9 cellular contexts compared by ENCODE assay signal in genomic region chr7:27129729-27130539, GRCh38. TPM values are rescaled to one million over a fixed set of nuclear protein-coding genes. Genes with fewer than 3 reads are reported as not detected.
DNase-seq lines count a peak whose midpoint lies in the region; ATAC-seq and TF ChIP-seq lines count a peak whose summit lies in the region.
"Had no signal": no experiment of that assay in that cellular context is flagged by ENCODE, and none has a peak within 500 bp of the region (broad histone marks: within the 10 kb centered on the region; RNA-seq: fewer than 3 reads in every experiment).

No MANE protein-coding gene starts in this region.

- peaks cover 29% of the 10 kb centered on the region for H3K27me3 Mint-ChIP-seq in activated CD8-positive, alpha-beta T cell treated with anti-CD3 and anti-CD28 coated beads for 36 hours

- peak overlapping the region; percentile 72 for H3K27ac ChIP-seq in thymus (ENCODE audit: low read depth)

- no peaks in the 10 kb centered on the region for H3K9me3 ChIP-seq in thymus (ENCODE audit: control insufficient read depth)

- intact Hi-C loops in activated CD8-positive, alpha-beta T cell treated with anti-CD3 and anti-CD28 coated beads for 36 hours (cut with micrococcal nuclease) = no loop called here

- H3K4me3 Mint-ChIP-seq in activated CD8-positive, alpha-beta T cell treated with anti-CD3 and anti-CD28 coated beads for 36 hours = no peak overlapping the region

- H3K4me1 ChIP-seq in thymus (ENCODE audit: control insufficient read depth, insufficient read depth, low read length) = no peaks in the 10 kb centered on the region

- ATAC-seq in activated CD8-positive, alpha-beta T cell treated with anti-CD3 and anti-CD28 coated beads for 36 hours = peak; percentile 15
- ATAC-seq in GM18867 (IDR thresholded peaks at IDR 0.05; ENCODE audit: unreplicated experiment) (no peak), HG03135 (IDR thresholded peaks at IDR 0.05; ENCODE audit: unreplicated experiment) (no peak), HG02759 (IDR thresholded peaks at IDR 0.05; ENCODE audit: unreplicated experiment) (no peak)

- POLR2A ChIA-PET in activated CD8-positive, alpha-beta T cell treated with anti-CD3 and anti-CD28 coated beads for 36 hours (lab: Charles Lee) = no interaction called here

- no peak overlapping the region for H3K27ac Mint-ChIP-seq in activated CD8-positive, alpha-beta T cell treated with anti-CD3 and anti-CD28 coated beads for 36 hours

- H3K27me3 ChIP-seq in thymus (ENCODE audit: control insufficient read depth, insufficient read depth) = peaks cover 2% of the 10 kb centered on the region

- no peak for TF ChIP-seq CTCF in activated CD8-positive, alpha-beta T cell treated with anti-CD3 and anti-CD28 coated beads for 36 hours (IDR thresholded peaks at IDR 0.05)

- CTCF ChIA-PET in activated CD8-positive, alpha-beta T cell treated with anti-CD3 and anti-CD28 coated beads for 36 hours (lab: Charles Lee) = interaction anchor here (1.4 kb wide), 1 partner anchor 14 kb away, joined by 5 read pairs; the partner anchor contains the start of gene HOXA5

- 74% methylated on average over 72 of the region's 72 CpGs for WGBS in thymus

- H3K4me3 ChIP-seq in thymus (ENCODE audit: low read length) = peak overlapping the region; percentile 60

- no peaks in the 10 kb centered on the region for H3K9me3 Mint-ChIP-seq in activated CD8-positive, alpha-beta T cell treated with anti-CD3 and anti-CD28 coated beads for 36 hours

- DNase-seq in DMS53 (lab: John Stamatoyannopoulos, UW) (peak; percentile 52), DMS53 treated with DMSO at 0.1 percent for 48 hours (lab: John Stamatoyannopoulos, UW; ENCODE audit: unreplicated experiment) (no peak), kidney tubule cell (ENCODE audit: low spot score) (peak; percentile 59)
- no peak for DNase-seq in activated CD8-positive, alpha-beta T cell treated with anti-CD3 and anti-CD28 coated beads for 36 hours

- peaks cover 12% of the 10 kb centered on the region for H3K4me1 Mint-ChIP-seq in activated CD8-positive, alpha-beta T cell treated with anti-CD3 and anti-CD28 coated beads for 36 hours (ENCODE audit: low read depth)

- H3K36me3 Mint-ChIP-seq in activated CD8-positive, alpha-beta T cell treated with anti-CD3 and anti-CD28 coated beads for 36 hours (ENCODE audit: low read depth) = peaks cover 3% of the 10 kb centered on the region

- no peaks in the 10 kb centered on the region for H3K36me3 ChIP-seq in thymus (ENCODE audit: control insufficient read depth, insufficient read depth)

RNA-seq across cellular contexts. Expression of gene HOXA4, which starts 0.6 kb away (rescaled TPM):
- under 1 TPM in 1 of 2 experiments, not detected in 1; 0.25 TPM for total RNA-seq in activated CD8-positive, alpha-beta T cell treated with anti-CD3 and anti-CD28 coated beads for 36 hours
- 3.0 TPM for polyA plus RNA-seq in thymus

RNA-seq across cellular contexts. Expression of gene HOXA5, which starts 13.5 kb away (rescaled TPM):
- not detected for total RNA-seq in activated CD8-positive, alpha-beta T cell treated with anti-CD3 and anti-CD28 coated beads for 36 hours
- polyA plus RNA-seq in thymus = 0.43 TPM
- total RNA-seq: T-helper 1 cell treated with Interleukin-12 subunit alpha and Interleukin-12 subunit beta and Interleukin-4 antibody, amounts not matched to agents 30 ng/mL and 1 ng/mL, for 36 hours had no signal

RNA-seq across cellular contexts. Expression of gene HOXA6, which starts 17.6 kb away (rescaled TPM):
- not detected for total RNA-seq in activated CD8-positive, alpha-beta T cell treated with anti-CD3 and anti-CD28 coated beads for 36 hours
- polyA plus RNA-seq in thymus = 0.09 TPM
- total RNA-seq: T-helper 1 cell treated with Interleukin-12 subunit alpha and Interleukin-12 subunit beta and Interleukin-4 antibody, amounts not matched to agents 30 ng/mL and 1 ng/mL, for 36 hours had no signal

RNA-seq across cellular contexts. Expression of gene HOXA3, which starts 22.4 kb away (rescaled TPM):
- not detected for total RNA-seq in activated CD8-positive, alpha-beta T cell treated with anti-CD3 and anti-CD28 coated beads for 36 hours
- 5.5 TPM for polyA plus RNA-seq in thymus
- total RNA-seq: T-helper 1 cell treated with Interleukin-12 subunit alpha and Interleukin-12 subunit beta and Interleukin-4 antibody, amounts not matched to agents 30 ng/mL and 1 ng/mL, for 36 hours had no signal

RNA-seq across cellular contexts. Expression of gene HOXA7, which starts 26.5 kb away (rescaled TPM):
- not detected for total RNA-seq in activated CD8-positive, alpha-beta T cell treated with anti-CD3 and anti-CD28 coated beads for 36 hours
- polyA plus RNA-seq in thymus = 0.41 TPM
- total RNA-seq: T-helper 1 cell treated with Interleukin-12 subunit alpha and Interleukin-12 subunit beta and Interleukin-4 antibody, amounts not matched to agents 30 ng/mL and 1 ng/mL, for 36 hours had no signal

Comparison
In these comparisons a context has a peak if more than half of its experiments do, and no peak if none do; other contexts are left out.
1. DNase-seq: peak in DMS53 (single experiment) and kidney tubule cell (single experiment); none in DMS53 treated with DMSO at 0.1 percent for 48 hours (single experiment) and activated CD8-positive, alpha-beta T cell treated with anti-CD3 and anti-CD28 coated beads for 36 hours (single experiment).